ENCODE assay signal across 22 cellular contexts in the genomic region with DNA sequence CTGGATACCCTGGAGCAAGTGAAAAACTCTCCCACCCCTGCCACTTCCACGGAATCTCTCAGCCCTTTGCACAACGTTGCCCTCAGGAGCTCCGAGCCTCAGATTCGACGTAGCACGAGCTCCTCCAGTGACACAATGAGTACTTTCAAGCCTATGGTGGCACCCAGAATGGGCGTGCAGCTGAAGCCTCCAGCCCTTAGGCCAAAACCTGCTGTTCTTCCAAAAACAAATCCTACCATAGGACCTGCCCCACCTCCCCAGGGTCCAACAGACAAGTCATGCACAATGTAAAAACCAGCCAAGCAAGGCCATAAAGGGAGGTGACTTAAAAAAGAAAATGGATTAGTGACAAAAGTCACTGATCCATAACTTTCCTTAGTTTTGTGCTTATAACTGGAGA.
DNase-seq lines count a peak whose midpoint lies in the region; ATAC-seq and TF ChIP-seq lines count a peak whose summit lies in the region.
"Had no signal": no experiment of that assay in that cellular context is flagged by ENCODE, and none has a peak within 500 bp of the region (broad histone marks: within the 10 kb centered on the region; RNA-seq: fewer than 3 reads in every experiment).

No MANE protein-coding gene starts in this region.

- H3K4me1 ChIP-seq in esophagus (ENCODE audit: control insufficient read depth in 2 of 2, insufficient read depth in 2 of 2, low read length in 1 of 2) (peaks cover 0 to 3% of the 10 kb centered on the region in 2 donors), HAP-1 (no peaks in the 10 kb centered on the region)
- H3K4me1 ChIP-seq: Caco-2 had no signal

- no peak overlapping the region for H3K27ac Mint-ChIP-seq in stimulated activated memory B cell treated with anti-CD40 and anti-IgM and Interleukin-4, amounts not matched to agents 10 μg/mL and 1 μg/mL and 100 μg/mL, for 72 hours
- H3K27ac Mint-ChIP-seq: B cell; CD4-positive, CD25-positive, alpha-beta regulatory T cell; CD8-positive, alpha-beta T cell had no signal

- peak; percentile 21; the same call in 1 of the 2 replicates for TF ChIP-seq EP300 in Ishikawa (IDR thresholded peaks at IDR 0.05; ENCODE audit: borderline replicate concordance)

- no peaks in the 10 kb centered on the region for H3K27me3 ChIP-seq in esophagus (ENCODE audit: control insufficient read depth in 1 of 2, insufficient read depth in 2 of 2, low read length in 2 of 2)
- H3K27me3 ChIP-seq in HAP-1 (ENCODE audit: low read depth): no peaks in the 10 kb centered on the region
- H3K27me3 ChIP-seq: BLaER1 had no signal

- H3K27me3 Mint-ChIP-seq in stimulated activated memory B cell treated with anti-CD40 and anti-IgM and Interleukin-4, amounts not matched to agents 10 μg/mL and 1 μg/mL and 100 μg/mL, for 72 hours: no peaks in the 10 kb centered on the region
- H3K27me3 Mint-ChIP-seq: B cell had no signal

- no peak overlapping the region for H3K4me3 Mint-ChIP-seq in stimulated activated memory B cell treated with anti-CD40 and anti-IgM and Interleukin-4, amounts not matched to agents 10 μg/mL and 1 μg/mL and 100 μg/mL, for 72 hours
- H3K4me3 Mint-ChIP-seq: B cell; CD4-positive, CD25-positive, alpha-beta regulatory T cell; CD8-positive, alpha-beta T cell had no signal

- H3K4me1 Mint-ChIP-seq in stimulated activated memory B cell treated with anti-CD40 and anti-IgM and Interleukin-4, amounts not matched to agents 10 μg/mL and 1 μg/mL and 100 μg/mL, for 72 hours: peaks cover 4% of the 10 kb centered on the region

- H3K27ac ChIP-seq in esophagus (ENCODE audit: low read depth in 2 of 2, low read length in 1 of 2) (peak overlapping the region; percentile 21 to 24), caudate nucleus (ENCODE audit: low read depth, low read length) (no peak overlapping the region)
- H3K27ac ChIP-seq: 22Rv1, BLaER1, C4-2B, GM23248 had no signal

- no peaks in the 10 kb centered on the region for H3K9me3 Mint-ChIP-seq in stimulated activated memory B cell treated with anti-CD40 and anti-IgM and Interleukin-4, amounts not matched to agents 10 μg/mL and 1 μg/mL and 100 μg/mL, for 72 hours
- H3K9me3 Mint-ChIP-seq: CD8-positive, alpha-beta T cell had no signal

- H3K36me3 Mint-ChIP-seq in stimulated activated memory B cell treated with anti-CD40 and anti-IgM and Interleukin-4, amounts not matched to agents 10 μg/mL and 1 μg/mL and 100 μg/mL, for 72 hours: no peaks in the 10 kb centered on the region

- DNase-seq in Caki2 (ENCODE audit: low read depth) (peak; percentile 78), left kidney (ENCODE audit: low read depth, low spot score) (peak; percentile 23), HAP-1 (ENCODE audit: low spot score in 2 of 2) (no peak), caudate nucleus (lab: John Stamatoyannopoulos, UW) (no peak)
- DNase-seq: Caco-2; CD4-positive, CD25-positive, alpha-beta regulatory T cell; CD8-positive, alpha-beta T cell; DMS 273 treated with DMSO at 0.1 percent for 48 hours; DMS79; EL; GF-D8; GM23248; H7 had no signal

- no peak overlapping the region for H3K4me3 ChIP-seq in esophagus (ENCODE audit: low read depth in 1 of 2, low read length in 2 of 2)
- H3K4me3 ChIP-seq in HAP-1: no peak overlapping the region
- H3K4me3 ChIP-seq: BLaER1, GM23248 had no signal

- H3K36me3 ChIP-seq in esophagus (ENCODE audit: control insufficient read depth in 2 of 2, insufficient read depth in 2 of 2, low read length in 1 of 2) (peaks cover 0 to 6% of the 10 kb centered on the region in 2 donors), HAP-1 (replicated peaks) (no peaks in the 10 kb centered on the region)
- H3K36me3 ChIP-seq: BLaER1 had no signal

- no peaks in the 10 kb centered on the region for H3K9me3 ChIP-seq in esophagus (ENCODE audit: control insufficient read depth in 2 of 2, insufficient read depth in 1 of 2, low read depth in 1 of 2, low read length in 1 of 2)
- no peaks in the 10 kb centered on the region for H3K9me3 ChIP-seq in HAP-1
- H3K9me3 ChIP-seq: BLaER1, Caco-2 had no signal

- in situ Hi-C loops in Caki2 (cut with HindIII; ENCODE audit: low pct_unique_long_range_greater_than_20kb, low sequenced_read_pairs): no loop called here
- in situ Hi-C loops in HAP-1 (cut with MboI; ENCODE audit: low sequenced_read_pairs): no loop called here

- 76 to 84% methylated on average over 7 of the region's 7 CpGs for WGBS in esophagus, 2 donors

- no peak for ATAC-seq in stimulated activated memory B cell treated with anti-CD40 and anti-IgM and Interleukin-4, amounts not matched to agents 10 μg/mL and 1 μg/mL and 100 μg/mL, for 72 hours
- no peak for ATAC-seq in GM19324 (IDR thresholded peaks at IDR 0.05; ENCODE audit: low FRiP score, unreplicated experiment)
- ATAC-seq: CD8-positive, alpha-beta T cell; HCT116 had no signal

- TF ChIP-seq RAD21 in Ishikawa (IDR thresholded peaks at IDR 0.05; ENCODE audit: low read depth): peak; percentile 38; the same call in 1 of the 2 replicates

TF ChIP-seq in Ishikawa, 13 proteins besides CTCF, POLR2A, EP300 and RAD21:
- TF ChIP-seq, protein P1, sequence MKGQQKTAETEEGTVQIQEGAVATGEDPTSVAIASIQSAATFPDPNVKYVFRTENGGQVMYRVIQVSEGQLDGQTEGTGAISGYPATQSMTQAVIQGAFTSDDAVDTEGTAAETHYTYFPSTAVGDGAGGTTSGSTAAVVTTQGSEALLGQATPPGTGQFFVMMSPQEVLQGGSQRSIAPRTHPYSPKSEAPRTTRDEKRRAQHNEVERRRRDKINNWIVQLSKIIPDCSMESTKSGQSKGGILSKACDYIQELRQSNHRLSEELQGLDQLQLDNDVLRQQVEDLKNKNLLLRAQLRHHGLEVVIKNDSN (IDR thresholded peaks at IDR 0.05): no peak
- no peak for TF ChIP-seq EGR1 (IDR thresholded peaks at IDR 0.05)
- no peak for TF ChIP-seq TEAD4 (IDR thresholded peaks at IDR 0.05)
- TF ChIP-seq, protein P2, sequence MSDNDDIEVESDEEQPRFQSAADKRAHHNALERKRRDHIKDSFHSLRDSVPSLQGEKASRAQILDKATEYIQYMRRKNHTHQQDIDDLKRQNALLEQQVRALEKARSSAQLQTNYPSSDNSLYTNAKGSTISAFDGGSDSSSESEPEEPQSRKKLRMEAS (IDR thresholded peaks at IDR 0.05): peak; percentile 62
- no peak for TF ChIP-seq TCF12 (IDR thresholded peaks at IDR 0.05; ENCODE audit: low read depth)
- no peak; the same call in 1 of the 2 replicates for TF ChIP-seq FOXM1 (IDR thresholded peaks at IDR 0.05; ENCODE audit: borderline replicate concordance, low read depth)
- 0 out of 2 replicates have a peak, but pooled peaks have one; percentile 40 for TF ChIP-seq NFIC (IDR thresholded peaks at IDR 0.05)
- 0 out of 2 replicates have a peak, but pooled peaks have one; percentile 51 for TF ChIP-seq YY1 (IDR thresholded peaks at IDR 0.05; ENCODE audit: low read depth)
- TF ChIP-seq, protein P3, sequence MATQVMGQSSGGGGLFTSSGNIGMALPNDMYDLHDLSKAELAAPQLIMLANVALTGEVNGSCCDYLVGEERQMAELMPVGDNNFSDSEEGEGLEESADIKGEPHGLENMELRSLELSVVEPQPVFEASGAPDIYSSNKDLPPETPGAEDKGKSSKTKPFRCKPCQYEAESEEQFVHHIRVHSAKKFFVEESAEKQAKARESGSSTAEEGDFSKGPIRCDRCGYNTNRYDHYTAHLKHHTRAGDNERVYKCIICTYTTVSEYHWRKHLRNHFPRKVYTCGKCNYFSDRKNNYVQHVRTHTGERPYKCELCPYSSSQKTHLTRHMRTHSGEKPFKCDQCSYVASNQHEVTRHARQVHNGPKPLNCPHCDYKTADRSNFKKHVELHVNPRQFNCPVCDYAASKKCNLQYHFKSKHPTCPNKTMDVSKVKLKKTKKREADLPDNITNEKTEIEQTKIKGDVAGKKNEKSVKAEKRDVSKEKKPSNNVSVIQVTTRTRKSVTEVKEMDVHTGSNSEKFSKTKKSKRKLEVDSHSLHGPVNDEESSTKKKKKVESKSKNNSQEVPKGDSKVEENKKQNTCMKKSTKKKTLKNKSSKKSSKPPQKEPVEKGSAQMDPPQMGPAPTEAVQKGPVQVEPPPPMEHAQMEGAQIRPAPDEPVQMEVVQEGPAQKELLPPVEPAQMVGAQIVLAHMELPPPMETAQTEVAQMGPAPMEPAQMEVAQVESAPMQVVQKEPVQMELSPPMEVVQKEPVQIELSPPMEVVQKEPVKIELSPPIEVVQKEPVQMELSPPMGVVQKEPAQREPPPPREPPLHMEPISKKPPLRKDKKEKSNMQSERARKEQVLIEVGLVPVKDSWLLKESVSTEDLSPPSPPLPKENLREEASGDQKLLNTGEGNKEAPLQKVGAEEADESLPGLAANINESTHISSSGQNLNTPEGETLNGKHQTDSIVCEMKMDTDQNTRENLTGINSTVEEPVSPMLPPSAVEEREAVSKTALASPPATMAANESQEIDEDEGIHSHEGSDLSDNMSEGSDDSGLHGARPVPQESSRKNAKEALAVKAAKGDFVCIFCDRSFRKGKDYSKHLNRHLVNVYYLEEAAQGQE (IDR thresholded peaks at IDR 0.05; ENCODE audit: low read depth): no peak

Comparison
In these comparisons a context has a peak if more than half of its experiments do, and no peak if none do; other contexts are left out.
1. DNase-seq: peak in Caki2 (single experiment) and left kidney (single experiment); none in HAP-1 (0 of 2) and caudate nucleus (0 of 61).